In the genomic region with DNA sequence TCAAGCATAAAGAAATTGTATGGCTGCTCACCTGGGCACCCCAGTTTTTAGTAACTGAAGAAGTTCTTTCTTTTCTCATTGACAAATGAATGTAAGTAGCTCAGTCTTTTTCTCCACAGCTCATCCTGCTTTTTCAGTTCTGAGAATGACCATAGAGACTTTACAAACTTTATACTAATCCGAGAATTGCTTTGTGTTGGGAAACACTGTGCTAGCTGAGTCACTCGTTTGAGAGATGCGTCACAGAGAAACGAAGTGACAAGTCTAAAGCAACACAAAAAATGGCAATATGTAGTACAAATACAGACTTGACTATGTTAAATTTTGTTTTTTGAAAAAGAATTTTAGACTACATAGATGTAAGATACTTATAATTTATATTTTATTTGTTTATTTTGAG, we compare ENCODE assay signal across 16 cellular contexts. TPM values are rescaled to one million over a fixed set of nuclear protein-coding genes. Genes with fewer than 3 reads are reported as not detected.
DNase-seq lines count a peak whose midpoint lies in the region.
"Had no signal": no experiment of that assay in that cellular context is flagged by ENCODE, and none has a peak within 500 bp of the region (broad histone marks: within the 10 kb centered on the region; RNA-seq: fewer than 3 reads in every experiment).

No MANE protein-coding gene starts in this region.

- DNase-seq in DMS79 treated with DMSO at 0.1 percent for 48 hours (lab: John Stamatoyannopoulos, UW): peak; percentile 69
- DNase-seq in RKO (ENCODE audit: low spot score): peak; percentile 40
- DNase-seq in glomerular visceral epithelial cell (ENCODE audit: extremely low spot score): peak; percentile 16
- DNase-seq in stromal cell of bone marrow (ENCODE audit: low read depth): peak; percentile 29
- DNase-seq in NCI-H748 treated with DMSO at 0.1 percent for 48 hours (lab: John Stamatoyannopoulos, UW): no peak
- DNase-seq in stimulated activated naive CD4-positive, alpha-beta T cell treated with Interleukin-2 at 50 U/mL for 16 hours (lab: John Stamatoyannopoulos, UW): no peak
- DNase-seq in NCI-H2171 treated with DMSO at 0.1 percent for 48 hours (lab: John Stamatoyannopoulos, UW): no peak
- DNase-seq in dermis blood vessel endothelial cell: no peak
- DNase-seq: BE2C; CD4-positive, alpha-beta memory T cell; Kasumi-1; NCI-H1417; NCI-H1930; NCI-H2171; NCI-H510A treated with DMSO at 0.1 percent for 48 hours; RPMI8226 had no signal

RNA-seq across cellular contexts. Expression of a gene that starts 9.0 kb away (rescaled TPM):
- not detected in 2 replicates for total RNA-seq in dermis blood vessel endothelial cell
- total RNA-seq: CD4-positive, alpha-beta memory T cell had no signal

Comparison
In these comparisons a context has a peak if more than half of its experiments do, and no peak if none do; other contexts are left out.
1. DNase-seq: peak in DMS79 treated with DMSO at 0.1 percent for 48 hours (single experiment), RKO (single experiment), glomerular visceral epithelial cell (single experiment) and stromal cell of bone marrow (single experiment); none in NCI-H748 treated with DMSO at 0.1 percent for 48 hours (single experiment), stimulated activated naive CD4-positive, alpha-beta T cell treated with Interleukin-2 at 50 U/mL for 16 hours (single experiment), NCI-H2171 treated with DMSO at 0.1 percent for 48 hours (single experiment) and dermis blood vessel endothelial cell (single experiment).